ENCODE assay signal across 8 cellular contexts in the genomic region with DNA sequence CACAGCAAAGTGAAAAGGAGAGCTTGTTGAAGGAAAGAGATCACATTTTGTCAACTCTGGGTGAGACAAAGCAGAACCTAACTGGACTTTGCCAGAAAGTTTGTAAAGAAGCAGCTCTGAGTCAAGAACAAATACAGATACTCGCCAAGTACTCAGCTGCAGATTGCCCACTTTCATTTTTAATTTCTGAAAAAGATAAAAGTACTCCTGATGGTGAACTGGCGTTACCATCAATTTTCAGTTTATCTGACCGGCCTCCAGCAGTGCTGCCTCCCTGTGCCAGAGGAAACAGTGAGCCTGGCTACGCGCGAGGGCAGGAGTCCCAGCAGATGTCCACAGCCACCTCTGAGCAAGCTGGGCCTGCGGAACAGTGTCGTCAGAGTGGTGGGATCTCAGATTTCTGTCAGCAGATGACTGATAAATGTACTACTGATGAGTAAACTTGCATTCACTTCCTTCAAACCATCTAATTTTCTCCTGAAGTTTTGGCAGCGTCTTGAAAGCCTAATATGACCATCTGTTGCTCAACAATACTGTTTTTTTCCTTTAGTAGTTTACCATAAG.
DNase-seq lines count a peak whose midpoint lies in the region; ATAC-seq and TF ChIP-seq lines count a peak whose summit lies in the region.

No MANE protein-coding gene starts in this region.

- H3K9me3 Mint-ChIP-seq in activated naive CD4-positive, alpha-beta T cell treated with anti-CD3 and anti-CD28 coated beads, Interleukin-2, amount 50 U/mL, for 24 hours, result no peaks in the 10 kb centered on the region

- no peaks in the 10 kb centered on the region for H3K27me3 Mint-ChIP-seq in activated naive CD4-positive, alpha-beta T cell treated with anti-CD3 and anti-CD28 coated beads, Interleukin-2, amount 50 U/mL, for 24 hours

- H3K4me3 Mint-ChIP-seq in activated naive CD4-positive, alpha-beta T cell treated with anti-CD3 and anti-CD28 coated beads, Interleukin-2, amount 50 U/mL, for 24 hours, result no peak overlapping the region

- H3K36me3 Mint-ChIP-seq in activated naive CD4-positive, alpha-beta T cell treated with anti-CD3 and anti-CD28 coated beads, Interleukin-2, amount 50 U/mL, for 24 hours, result peaks cover 3% of the 10 kb centered on the region

- H3K27ac Mint-ChIP-seq in activated naive CD4-positive, alpha-beta T cell treated with anti-CD3 and anti-CD28 coated beads, Interleukin-2, amount 50 U/mL, for 24 hours, result peak overlapping the region; percentile 30

- TF ChIP-seq POLR2A in erythroblast (IDR thresholded peaks at IDR 0.05; ENCODE audit: low read length), result no peak

- H3K4me1 Mint-ChIP-seq in activated naive CD4-positive, alpha-beta T cell treated with anti-CD3 and anti-CD28 coated beads, Interleukin-2, amount 50 U/mL, for 24 hours, result peaks cover 27% of the 10 kb centered on the region

- peak; percentile 99 for DNase-seq in iris pigment epithelial cell (ENCODE audit: low read depth)
- DNase-seq in stimulated activated CD8-positive, alpha-beta memory T cell treated with anti-CD3 and anti-CD28 coated beads, Interleukin-4, amount 100 ng/mL, for 24 hours (ENCODE audit: low read depth), result peak; percentile 26
- DNase-seq in erythroblast (lab: John Stamatoyannopoulos, UW), result no peak
- no peak for DNase-seq in NCI-H510A treated with DMSO at 0.1 percent for 48 hours (lab: John Stamatoyannopoulos, UW)

- ATAC-seq in GM18520 (IDR thresholded peaks at IDR 0.05; ENCODE audit: unreplicated experiment) (peak; percentile 57), HG03520 (IDR thresholded peaks at IDR 0.05; ENCODE audit: unreplicated experiment) (peak; percentile 65), HG02970 (IDR thresholded peaks at IDR 0.05; ENCODE audit: low FRiP score, unreplicated experiment) (no peak)

Comparison
In these comparisons a context has a peak if more than half of its experiments do, and no peak if none do; other contexts are left out.
1. DNase-seq: peak in iris pigment epithelial cell (single experiment) and stimulated activated CD8-positive, alpha-beta memory T cell treated with anti-CD3 and anti-CD28 coated beads, Interleukin-4, amount 100 ng/mL, for 24 hours (single experiment); none in erythroblast (0 of 2) and NCI-H510A treated with DMSO at 0.1 percent for 48 hours (single experiment).